ENCODE assay signal across 20 cellular contexts in the genomic region with DNA sequence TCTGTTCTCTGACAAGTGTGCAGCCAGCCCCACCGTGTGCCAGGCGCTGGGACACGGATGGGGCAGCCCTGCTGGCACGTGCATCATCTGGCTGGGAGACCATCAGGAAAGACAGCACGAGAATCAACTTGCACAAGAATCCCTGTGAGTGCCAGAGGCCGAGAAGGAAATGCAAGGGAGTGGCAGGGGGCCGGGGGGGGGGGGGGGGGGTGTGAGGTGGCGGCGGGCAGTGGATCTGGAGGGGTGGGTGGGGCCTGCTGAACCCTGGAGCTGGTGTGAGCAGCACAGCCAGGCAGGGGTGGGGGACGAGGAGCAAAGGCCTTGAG. TPM values are rescaled to one million over a fixed set of nuclear protein-coding genes. Genes with fewer than 3 reads are reported as not detected.
DNase-seq lines count a peak whose midpoint lies in the region; ATAC-seq and TF ChIP-seq lines count a peak whose summit lies in the region.
"Had no signal": no experiment of that assay in that cellular context is flagged by ENCODE, and none has a peak within 500 bp of the region (broad histone marks: within the 10 kb centered on the region; RNA-seq: fewer than 3 reads in every experiment).

No MANE protein-coding gene starts in this region.

- no peak overlapping the region for H3K4me2 ChIP-seq in SK-N-SH

- TF ChIP-seq EP300 in SK-N-SH (IDR thresholded peaks at IDR 0.05; ENCODE audit: borderline replicate concordance in 1 of 2, low read depth in 1 of 2, low read length in 1 of 2): no peak

- H3K9me3 ChIP-seq in SK-N-SH (no peaks in the 10 kb centered on the region), RWPE2 (ENCODE audit: severe bottlenecking) (no peaks in the 10 kb centered on the region)
- no peaks in the 10 kb centered on the region for H3K9me3 ChIP-seq in CD4-positive, alpha-beta memory T cell (ENCODE audit: control insufficient read depth in 1 of 2, low read length in 2 of 2)
- H3K9me3 ChIP-seq: spleen, uterus had no signal

- no peak overlapping the region for H3K4me3 Mint-ChIP-seq in CD4-positive, alpha-beta memory T cell
- H3K4me3 Mint-ChIP-seq: activated naive CD8-positive, alpha-beta T cell treated with anti-CD3 and anti-CD28 coated beads, Interleukin-2, amount 10 ng/mL, durations not matched to agents 7 days and 5 days; activated T-helper 17 cell treated with anti-CD3 and anti-CD28 coated beads, Interleukin-2, amount 50 U/mL, for 72 hours; nephron progenitor cell had no signal

- peaks cover 0 to 1% (median 0%) of the 10 kb centered on the region in 8 donors for H3K9me3 Mint-ChIP-seq in CD4-positive, alpha-beta memory T cell
- H3K9me3 Mint-ChIP-seq: activated naive CD8-positive, alpha-beta T cell treated with anti-CD3 and anti-CD28 coated beads, Interleukin-2, amount 10 ng/mL, durations not matched to agents 7 days and 5 days; activated T-helper 17 cell treated with anti-CD3 and anti-CD28 coated beads, Interleukin-2, amount 50 U/mL, for 72 hours; nephron progenitor cell had no signal

- no peaks in the 10 kb centered on the region for H3F3A ChIP-seq in SK-N-SH (replicated peaks; ENCODE audit: insufficient read depth)

- H3K4me1 ChIP-seq in SK-N-SH (ENCODE audit: control insufficient read depth in 1 of 2, insufficient read depth in 2 of 2, low read depth in 1 of 2, low read length in 1 of 2): peaks cover 0 to 52% of the 10 kb centered on the region in 2 experiments; a peak in 1 of 4 replicates
- peaks cover 2% of the 10 kb centered on the region for H3K4me1 ChIP-seq in RWPE2 (ENCODE audit: insufficient read depth, poor library complexity, severe bottlenecking)
- H3K4me1 ChIP-seq in CD4-positive, alpha-beta memory T cell (ENCODE audit: insufficient read depth, low read length): no peaks in the 10 kb centered on the region
- H3K4me1 ChIP-seq: uterus had no signal

- peaks cover 0 to 3% of the 10 kb centered on the region in 2 donors for H3K27me3 Mint-ChIP-seq in CD4-positive, alpha-beta memory T cell
- H3K27me3 Mint-ChIP-seq: activated naive CD8-positive, alpha-beta T cell treated with anti-CD3 and anti-CD28 coated beads, Interleukin-2, amount 10 ng/mL, durations not matched to agents 7 days and 5 days had no signal

- POLR2A ChIA-PET in SK-N-SH (lab: Yijun Ruan, JAX): interaction anchor here (1.6 kb wide), 1 partner anchor 16 kb away, joined by 5 read pairs; no protein-coding TSS in a partner anchor
- POLR2A ChIA-PET in CD4-positive, alpha-beta memory T cell (lab: Charles Lee; ENCODE audit: partially characterized antibody): no interaction called here

- H4K20me1 ChIP-seq in SK-N-SH (ENCODE audit: insufficient read depth): peaks cover 5% of the 10 kb centered on the region; the same call in 1 of the 2 replicates

- 75% methylated on average over 8 of the region's 10 CpGs for WGBS in SK-N-SH (ENCODE audit: low lambda C conversion rate)

- H3K79me2 ChIP-seq in SK-N-SH (ENCODE audit: insufficient read depth): no peaks in the 10 kb centered on the region

- H3K36me3 ChIP-seq in SK-N-SH (replicated peaks in 1 of 2; ENCODE audit: control insufficient read depth in 1 of 2, insufficient read depth in 2 of 2, low read length in 1 of 2) (no peaks in the 10 kb centered on the region), RWPE2 (ENCODE audit: low read depth) (no peaks in the 10 kb centered on the region)
- H3K36me3 ChIP-seq in CD4-positive, alpha-beta memory T cell (ENCODE audit: insufficient read depth, low read length): no peaks in the 10 kb centered on the region
- H3K36me3 ChIP-seq: spleen, uterus had no signal

- ATAC-seq in SK-N-SH treated with all-trans-retinoic acid at 6 μM for 48 hours (no peak), RWPE2 (ENCODE audit: low read depth) (peak; percentile 51), left ventricle myocardium superior (peak; percentile 51)
- ATAC-seq: activated T-helper 17 cell treated with anti-CD3 and anti-CD28 coated beads, Interleukin-2, amount 50 U/mL, for 72 hours; left colon had no signal

- no peak overlapping the region for H2AFZ ChIP-seq in SK-N-SH (ENCODE audit: low read depth)

- TF ChIP-seq CTCF in SK-N-SH (IDR thresholded peaks at IDR 0.05) (no peak), RWPE2 (IDR thresholded peaks at IDR 0.05; ENCODE audit: poor library complexity, severe bottlenecking) (peak; percentile 17)

- no peak overlapping the region for H3K27ac ChIP-seq in SK-N-SH (ENCODE audit: low read depth in 2 of 2, low read length in 1 of 2)
- no peak overlapping the region for H3K27ac ChIP-seq in RWPE2 (ENCODE audit: poor library complexity, severe bottlenecking)
- no peak overlapping the region for H3K27ac ChIP-seq in CD4-positive, alpha-beta memory T cell (ENCODE audit: low read depth, low read length)
- H3K27ac ChIP-seq: coronary artery, spleen, uterus had no signal

- no peak overlapping the region for H3K27ac Mint-ChIP-seq in CD4-positive, alpha-beta memory T cell
- H3K27ac Mint-ChIP-seq: activated naive CD8-positive, alpha-beta T cell treated with anti-CD3 and anti-CD28 coated beads, Interleukin-2, amount 10 ng/mL, durations not matched to agents 7 days and 5 days; activated T-helper 17 cell treated with anti-CD3 and anti-CD28 coated beads, Interleukin-2, amount 50 U/mL, for 72 hours; nephron progenitor cell had no signal

- no peak for DNase-seq in SK-N-SH
- no peak for DNase-seq in RWPE2 (ENCODE audit: low spot score)
- peak; percentile 62 for DNase-seq in left ventricle myocardium superior
- DNase-seq in NCI-H2081 (lab: John Stamatoyannopoulos, UW): no peak
- no peak for DNase-seq in activated naive CD4-positive, alpha-beta T cell treated with anti-CD3 and anti-CD28 coated beads, Interleukin-2, amount 50 U/mL, for 16 hours
- DNase-seq in CD4-positive, alpha-beta memory T cell: no peak
- DNase-seq in NCI-H146 treated with DMSO at 0.1 percent for 48 hours (lab: John Stamatoyannopoulos, UW; ENCODE audit: unreplicated experiment): no peak
- DNase-seq: ACHN; activated naive CD8-positive, alpha-beta T cell treated with anti-CD3 and anti-CD28 coated beads, Interleukin-2, amount 10 ng/mL, durations not matched to agents 7 days and 5 days; KG1; left colon; midbrain; NCI-H1930; nephron progenitor cell; spleen; SW 1271; uterus had no signal

- H3K4me3 ChIP-seq in SK-N-SH (ENCODE audit: low read depth in 2 of 2, low read length in 1 of 2): no peak overlapping the region
- no peak overlapping the region for H3K4me3 ChIP-seq in RWPE2 (ENCODE audit: severe bottlenecking)
- H3K4me3 ChIP-seq in CD4-positive, alpha-beta memory T cell (ENCODE audit: low read length in 2 of 2): no peak overlapping the region
- H3K4me3 ChIP-seq: coronary artery, spleen, uterus had no signal

- peak; percentile 48 for TF ChIP-seq RAD21 in SK-N-SH (IDR thresholded peaks at IDR 0.05; ENCODE audit: low read length)

- H3K4me1 Mint-ChIP-seq in CD4-positive, alpha-beta memory T cell: no peaks in the 10 kb centered on the region
- H3K4me1 Mint-ChIP-seq: activated naive CD8-positive, alpha-beta T cell treated with anti-CD3 and anti-CD28 coated beads, Interleukin-2, amount 10 ng/mL, durations not matched to agents 7 days and 5 days; activated T-helper 17 cell treated with anti-CD3 and anti-CD28 coated beads, Interleukin-2, amount 50 U/mL, for 72 hours had no signal

- CTCF ChIA-PET in SK-N-SH (lab: Yijun Ruan, JAX): no interaction called here
- CTCF ChIA-PET in CD4-positive, alpha-beta memory T cell (lab: Charles Lee; ENCODE audit: partially characterized antibody): no interaction called here

- H3K36me3 Mint-ChIP-seq in CD4-positive, alpha-beta memory T cell: no peaks in the 10 kb centered on the region
- H3K36me3 Mint-ChIP-seq: activated naive CD8-positive, alpha-beta T cell treated with anti-CD3 and anti-CD28 coated beads, Interleukin-2, amount 10 ng/mL, durations not matched to agents 7 days and 5 days had no signal

- no peaks in the 10 kb centered on the region for H3K27me3 ChIP-seq in SK-N-SH (ENCODE audit: insufficient read depth)
- no peaks in the 10 kb centered on the region for H3K27me3 ChIP-seq in RWPE2 (ENCODE audit: insufficient read depth, poor library complexity, severe bottlenecking)
- H3K27me3 ChIP-seq in CD4-positive, alpha-beta memory T cell (ENCODE audit: insufficient read depth, low read length): no peaks in the 10 kb centered on the region
- H3K27me3 ChIP-seq: uterus had no signal

- intact Hi-C loops in left ventricle myocardium superior (cut with micrococcal nuclease): no loop called here
- intact Hi-C loops in CD4-positive, alpha-beta memory T cell (cut with micrococcal nuclease): no loop called here

- H3K9ac ChIP-seq in SK-N-SH: no peak overlapping the region

- H3K9me2 ChIP-seq in SK-N-SH: no peaks in the 10 kb centered on the region

TF ChIP-seq in SK-N-SH treated with all-trans-retinoic acid at 6 μM for 48 hours, 23 proteins besides CTCF, POLR2A, EP300 and RAD21 (continues in another document):
- no peak for TF ChIP-seq SNAI2 (CRISPR knock-in tag; IDR thresholded peaks at IDR 0.05)
- no peak for TF ChIP-seq ZFP30 (CRISPR knock-in tag; IDR thresholded peaks at IDR 0.05)
- TF ChIP-seq TCF4 (CRISPR knock-in tag; IDR thresholded peaks at IDR 0.05; ENCODE audit: borderline replicate concordance): no peak
- TF ChIP-seq CSDC2 (CRISPR knock-in tag; IDR thresholded peaks at IDR 0.05): no peak
- no peak for TF ChIP-seq TOX (CRISPR knock-in tag; IDR thresholded peaks at IDR 0.05; ENCODE audit: borderline replicate concordance)
- TF ChIP-seq ARNTL (CRISPR knock-in tag; IDR thresholded peaks at IDR 0.05; ENCODE audit: borderline replicate concordance, low read depth): no peak
- TF ChIP-seq PPARA (CRISPR knock-in tag; IDR thresholded peaks at IDR 0.05; ENCODE audit: borderline replicate concordance): no peak
- TF ChIP-seq OSR1 (CRISPR knock-in tag; IDR thresholded peaks at IDR 0.05): no peak
- TF ChIP-seq RARB (CRISPR knock-in tag; IDR thresholded peaks at IDR 0.05): no peak

RNA-seq across cellular contexts. Expression of a gene that starts 14.0 kb away (rescaled TPM):
- 0.03 TPM in 2 replicates for polyA plus RNA-seq in SK-N-SH (2012; rRNA removed)
- polyA plus RNA-seq in SK-N-SH (2012; cell fraction: cytosol; rRNA removed): 0.05 and 0.06 TPM in 2 replicates
- 0.06 and 0.07 TPM in 2 replicates for polyA plus RNA-seq in SK-N-SH (2012; cell fraction: nucleus; rRNA removed)
- 0.45 TPM for total RNA-seq in left ventricle myocardium superior
- total RNA-seq in CD4-positive, alpha-beta memory T cell: not detected
- polyA plus RNA-seq in CD4-positive, alpha-beta memory T cell: not detected
- total RNA-seq: activated naive CD8-positive, alpha-beta T cell treated with anti-CD3 and anti-CD28 coated beads, Interleukin-2, amount 10 ng/mL, durations not matched to agents 7 days and 5 days; activated T-helper 17 cell treated with anti-CD3 and anti-CD28 coated beads, Interleukin-2, amount 50 U/mL, for 72 hours had no signal

RNA-seq across cellular contexts. Expression of a gene that starts 35.5 kb away (rescaled TPM):
- polyA plus RNA-seq in SK-N-SH (2012; rRNA removed): 183 and 195 TPM in 2 replicates
- polyA plus RNA-seq in SK-N-SH (2012; cell fraction: cytosol; rRNA removed): 76.2 and 109 TPM in 2 replicates
- 446 and 520 TPM in 2 replicates for polyA plus RNA-seq in SK-N-SH (2012; cell fraction: nucleus; rRNA removed)
- 54.4 TPM for total RNA-seq in left ventricle myocardium superior
- total RNA-seq in CD4-positive, alpha-beta memory T cell: 10 to 100 TPM; 72.9 to 73.0 TPM
- polyA plus RNA-seq in CD4-positive, alpha-beta memory T cell: 100 to 1,000 TPM; 132 to 171 TPM

RNA-seq across cellular contexts. Expression of a gene that starts 47.3 kb away (rescaled TPM):
- 597 and 824 TPM in 2 replicates for polyA plus RNA-seq in SK-N-SH (2012; rRNA removed)
- polyA plus RNA-seq in SK-N-SH (2012; cell fraction: cytosol; rRNA removed): 313 and 507 TPM in 2 replicates
- polyA plus RNA-seq in SK-N-SH (2012; cell fraction: nucleus; rRNA removed): 180 and 321 TPM in 2 replicates
- total RNA-seq in left ventricle myocardium superior: 1,107 TPM
- 100 to 1,000 TPM; 113 to 130 TPM for total RNA-seq in CD4-positive, alpha-beta memory T cell
- 100 to 1,000 TPM; 382 to 433 TPM for polyA plus RNA-seq in CD4-positive, alpha-beta memory T cell
